ENCODE assay signal across 8 cellular contexts in the genomic region with DNA sequence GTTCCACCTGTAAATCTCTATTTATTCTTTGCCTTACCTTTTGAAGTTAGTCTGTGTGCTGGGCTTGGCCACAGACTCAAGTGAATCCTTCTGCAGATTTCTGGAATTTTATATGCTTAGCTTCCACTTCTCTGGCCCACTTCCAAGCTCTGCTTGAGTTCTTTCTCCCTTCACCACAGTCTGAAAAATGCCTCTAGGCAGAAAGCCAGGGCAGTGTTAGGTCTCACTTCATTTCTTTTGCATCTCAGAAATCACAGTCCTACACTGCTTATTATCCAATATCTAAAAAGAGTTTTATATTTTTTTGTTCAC. TPM values are rescaled to one million over a fixed set of nuclear protein-coding genes. Genes with fewer than 3 reads are reported as not detected.
DNase-seq lines count a peak whose midpoint lies in the region; ATAC-seq and TF ChIP-seq lines count a peak whose summit lies in the region.

No MANE protein-coding gene starts in this region.

- POLR2A ChIA-PET in naive thymus-derived CD4-positive, alpha-beta T cell (lab: Charles Lee), result interaction anchor here (0.5 to 1.4 kb wide), 4 partner anchors 29 to 526 kb away, joined by 3 to 4 read pairs (median 4); a partner anchor contains a TSS

- H3K4me3 Mint-ChIP-seq in CD4-positive, CD25-positive, alpha-beta regulatory T cell, result peak overlapping the region in 2 of 4 donors; percentile 1 to 40
- H3K4me3 Mint-ChIP-seq in naive thymus-derived CD4-positive, alpha-beta T cell, result peak overlapping the region in 5 of 10 donors; percentile 7 to 55 (median 16)

- peaks cover 0 to 2% (median 0%) of the 10 kb centered on the region in 7 donors for H3K9me3 Mint-ChIP-seq in CD4-positive, CD25-positive, alpha-beta regulatory T cell
- peaks cover 0 to 8% (median 2%) of the 10 kb centered on the region in 11 donors for H3K9me3 Mint-ChIP-seq in naive thymus-derived CD4-positive, alpha-beta T cell

- H3K36me3 ChIP-seq in CD4-positive, CD25-positive, alpha-beta regulatory T cell (ENCODE audit: control insufficient read depth, insufficient read depth, low read length), result peaks cover 41% of the 10 kb centered on the region
- peaks cover 0 to 24% (median 0%) of the 10 kb centered on the region in 3 experiments for H3K36me3 ChIP-seq in naive thymus-derived CD4-positive, alpha-beta T cell (ENCODE audit: control insufficient read depth in 2 of 3, insufficient read depth in 3 of 3, low read length in 3 of 3)

- TF ChIP-seq CTCF in dorsolateral prefrontal cortex (IDR thresholded peaks at IDR 0.05 in 54 of 56, conservative IDR thresholded peaks at IDR 0.05 in 2 of 56; ENCODE audit: low read depth in 1 of 56, partially characterized antibody in 56 of 56), result no peak

- H3K4me3 ChIP-seq in CD4-positive, CD25-positive, alpha-beta regulatory T cell (ENCODE audit: low read depth, low read length), result no peak overlapping the region
- no peak overlapping the region for H3K4me3 ChIP-seq in dorsolateral prefrontal cortex
- H3K4me3 ChIP-seq in naive thymus-derived CD4-positive, alpha-beta T cell (ENCODE audit: low read length), result no peak overlapping the region

- no peak for DNase-seq in CD4-positive, CD25-positive, alpha-beta regulatory T cell
- peak; percentile 97 for DNase-seq in M059J (ENCODE audit: low read depth)
- peak in 2 of 10 donors; percentile 52 to 75 for DNase-seq in dorsolateral prefrontal cortex
- no peak for DNase-seq in naive thymus-derived CD4-positive, alpha-beta T cell
- no peak for DNase-seq in activated gamma-delta T cell treated with Interleukin-2 at 50 U/mL for 16 hours
- DNase-seq in OCI-M2 (lab: John Stamatoyannopoulos, UW; ENCODE audit: unreplicated experiment), result no peak
- DNase-seq in SKM-1 treated with dmso at 0.1 percent for 144 hours (lab: John Stamatoyannopoulos, UW; ENCODE audit: unreplicated experiment), result no peak

- H3K27ac ChIP-seq in CD4-positive, CD25-positive, alpha-beta regulatory T cell (ENCODE audit: insufficient read depth, low read length, poor library complexity, severe bottlenecking), result no peak overlapping the region
- H3K27ac ChIP-seq in dorsolateral prefrontal cortex, result peak overlapping the region in 32 of 59 donors; percentile 0 to 74 (median 26)
- peak overlapping the region; percentile 35 for H3K27ac ChIP-seq in naive thymus-derived CD4-positive, alpha-beta T cell (ENCODE audit: low read depth, low read length)

- H3K27ac Mint-ChIP-seq in CD4-positive, CD25-positive, alpha-beta regulatory T cell, result peak overlapping the region; percentile 6 to 82 (median 59)
- peak overlapping the region in 8 of 9 donors; percentile 30 to 88 (median 55) for H3K27ac Mint-ChIP-seq in naive thymus-derived CD4-positive, alpha-beta T cell

- no peaks in the 10 kb centered on the region for H3K27me3 Mint-ChIP-seq in CD4-positive, CD25-positive, alpha-beta regulatory T cell
- no peaks in the 10 kb centered on the region for H3K27me3 Mint-ChIP-seq in naive thymus-derived CD4-positive, alpha-beta T cell

- H3K9me3 ChIP-seq in CD4-positive, CD25-positive, alpha-beta regulatory T cell (ENCODE audit: control insufficient read depth in 2 of 2, low read length in 2 of 2), result peaks cover 0 to under 1% of the 10 kb centered on the region in 2 experiments
- H3K9me3 ChIP-seq in naive thymus-derived CD4-positive, alpha-beta T cell (ENCODE audit: control insufficient read depth in 2 of 3, low read length in 3 of 3), result no peaks in the 10 kb centered on the region

- peaks cover 27% of the 10 kb centered on the region for H3K36me3 Mint-ChIP-seq in CD4-positive, CD25-positive, alpha-beta regulatory T cell
- H3K36me3 Mint-ChIP-seq in naive thymus-derived CD4-positive, alpha-beta T cell, result peaks cover 14 to 39% (median 26%) of the 10 kb centered on the region in 5 donors

- H3K4me1 ChIP-seq in CD4-positive, CD25-positive, alpha-beta regulatory T cell (ENCODE audit: control insufficient read depth, insufficient read depth, low read length, poor library complexity, severe bottlenecking), result peaks cover 13% of the 10 kb centered on the region
- H3K4me1 ChIP-seq in naive thymus-derived CD4-positive, alpha-beta T cell (ENCODE audit: control insufficient read depth in 2 of 2, insufficient read depth in 2 of 2, low read length in 2 of 2), result peaks cover 8 to 12% of the 10 kb centered on the region in 2 donors

- intact Hi-C loops in dorsolateral prefrontal cortex (cut with DNase I), result no loop called here
- intact Hi-C loops in naive thymus-derived CD4-positive, alpha-beta T cell (cut with micrococcal nuclease), result loop anchor here in 1 of 2 donors (5.0 kb wide), 1 partner anchor 68 kb away; no protein-coding TSS in a partner anchor

- no peaks in the 10 kb centered on the region for H3K27me3 ChIP-seq in CD4-positive, CD25-positive, alpha-beta regulatory T cell (ENCODE audit: control insufficient read depth, insufficient read depth, low read length)
- no peaks in the 10 kb centered on the region for H3K27me3 ChIP-seq in dorsolateral prefrontal cortex
- no peaks in the 10 kb centered on the region for H3K27me3 ChIP-seq in naive thymus-derived CD4-positive, alpha-beta T cell (ENCODE audit: control insufficient read depth in 2 of 2, insufficient read depth in 2 of 2, low read length in 2 of 2)

- CTCF ChIA-PET in naive thymus-derived CD4-positive, alpha-beta T cell (lab: Charles Lee), result interaction anchor here (0.6 to 3.4 kb wide), 3 partner anchors 24 to 582 kb away, joined by 3 to 12 read pairs (median 5); no protein-coding TSS in a partner anchor

- H3K4me1 Mint-ChIP-seq in CD4-positive, CD25-positive, alpha-beta regulatory T cell, result peaks cover 38 to 80% (median 68%) of the 10 kb centered on the region in 4 donors
- peaks cover 40 to 86% (median 73%) of the 10 kb centered on the region in 7 donors for H3K4me1 Mint-ChIP-seq in naive thymus-derived CD4-positive, alpha-beta T cell

- no peak for ATAC-seq in CD4-positive, CD25-positive, alpha-beta regulatory T cell (ENCODE audit: low read depth in 2 of 2)
- no peak for ATAC-seq in naive thymus-derived CD4-positive, alpha-beta T cell
- no peak for ATAC-seq in GM18907 (IDR thresholded peaks at IDR 0.05; ENCODE audit: unreplicated experiment)

RNA-seq across cellular contexts. Expression of a gene that starts 48.9 kb away (rescaled TPM):
- not detected for total RNA-seq in CD4-positive, CD25-positive, alpha-beta regulatory T cell
- under 1 TPM in 1 of 4 donors, not detected in 3; 0.31 TPM for polyA plus RNA-seq in CD4-positive, CD25-positive, alpha-beta regulatory T cell
- 2.9 TPM in 2 replicates for total RNA-seq in M059J (2014; rRNA removed; shearing (Covaris generic))
- 10 to 100 TPM; 14.0 to 81.6 (median 44.7) TPM for total RNA-seq in dorsolateral prefrontal cortex
- total RNA-seq in naive thymus-derived CD4-positive, alpha-beta T cell, result 1 to 10 TPM in 2 of 5 experiments, under 1 TPM in 1, not detected in 2; 0.94 to 5.6 (median 2.3) TPM
- polyA plus RNA-seq in naive thymus-derived CD4-positive, alpha-beta T cell, result not detected
